Comparison of ENCODE assay signal across 21 cellular contexts in genomic region chr20:60060593-60060992, GRCh38.
DNase-seq lines count a peak whose midpoint lies in the region; ATAC-seq and TF ChIP-seq lines count a peak whose summit lies in the region.
"Had no signal": no experiment of that assay in that cellular context is flagged by ENCODE, and none has a peak within 500 bp of the region (broad histone marks: within the 10 kb centered on the region; RNA-seq: fewer than 3 reads in every experiment).

No MANE protein-coding gene starts in this region.

- ATAC-seq in gastrocnemius medialis (peak; percentile 63 to 78), HG03095 (IDR thresholded peaks at IDR 0.05; ENCODE audit: unreplicated experiment) (no peak), GM18867 (IDR thresholded peaks at IDR 0.05; ENCODE audit: unreplicated experiment) (no peak), HG03457 (IDR thresholded peaks at IDR 0.05; ENCODE audit: unreplicated experiment) (no peak)
- ATAC-seq: activated CD4-positive, CD25-positive, alpha-beta regulatory T cell treated with anti-CD3 and anti-CD28 coated beads, Interleukin-2, amount 50 U/mL, for 24 hours; activated naive CD8-positive, alpha-beta T cell treated with anti-CD3 and anti-CD28 coated beads, Interleukin-2, amount 50 U/mL, for 24 hours; naive thymus-derived CD4-positive, alpha-beta T cell; stimulated activated memory B cell treated with anti-CD40 and anti-IgM and Interleukin-4, amounts not matched to agents 10 μg/mL and 1 μg/mL and 100 μg/mL, for 72 hours had no signal

- peaks cover 10% of the 10 kb centered on the region for H3K27me3 Mint-ChIP-seq in endodermal cell (ENCODE audit: insufficient read depth)
- H3K27me3 Mint-ChIP-seq: dendritic cell treated with granulocyte-macrophage colony-stimulating factor and Interleukin-4, amounts not matched to agents 40 ng/mL and 50 ng/mL, for 4 days; naive thymus-derived CD4-positive, alpha-beta T cell had no signal

- no peaks in the 10 kb centered on the region for H3K9me3 ChIP-seq in KOPT-K1 (ENCODE audit: insufficient read depth, low read length, poor library complexity, severe bottlenecking)
- no peaks in the 10 kb centered on the region for H3K9me3 ChIP-seq in endodermal cell (ENCODE audit: control insufficient read depth, low read length)
- no peaks in the 10 kb centered on the region for H3K9me3 ChIP-seq in gastrocnemius medialis
- H3K9me3 ChIP-seq: SJSA1, thyroid gland had no signal

- no peaks in the 10 kb centered on the region for H3K36me3 Mint-ChIP-seq in endodermal cell (ENCODE audit: low read depth)
- H3K36me3 Mint-ChIP-seq: CD4-positive, CD25-positive, alpha-beta regulatory T cell; naive thymus-derived CD4-positive, alpha-beta T cell; stimulated activated memory B cell treated with anti-CD40 and anti-IgM and Interleukin-4, amounts not matched to agents 10 μg/mL and 1 μg/mL and 100 μg/mL, for 72 hours had no signal

- intact Hi-C loops in gastrocnemius medialis (cut with DNase I; ENCODE audit: low total_unique reads) = loop anchor here (10.0 kb wide), 1 partner anchor 144 kb away; no protein-coding TSS in a partner anchor

- no peak overlapping the region for H3K4me3 ChIP-seq in endodermal cell (ENCODE audit: low read length)
- H3K4me3 ChIP-seq in gastrocnemius medialis = no peak overlapping the region
- H3K4me3 ChIP-seq: SJSA1, thyroid gland had no signal

- DNase-seq in NOMO-1 treated with DMSO at 0.1 percent for 48 hours (lab: John Stamatoyannopoulos, UW; ENCODE audit: unreplicated experiment) = peak; percentile 21
- no peak for DNase-seq in NOMO-1 treated with dmso at 0.1 percent for 144 hours (lab: John Stamatoyannopoulos, UW; ENCODE audit: unreplicated experiment)
- DNase-seq in endodermal cell = peak; percentile 24
- DNase-seq in gastrocnemius medialis = peak; percentile 77 to 86
- DNase-seq: activated naive CD8-positive, alpha-beta T cell treated with anti-CD3 and anti-CD28 coated beads, Interleukin-2, amount 50 U/mL, for 24 hours; CD4-positive, CD25-positive, alpha-beta regulatory T cell; DMS79; glutamatergic neuron; naive thymus-derived CD4-positive, alpha-beta T cell; NCI-H446 treated with DMSO at 0.1 percent for 48 hours; T1000; thyroid gland had no signal

- no peak overlapping the region for H3K4me3 Mint-ChIP-seq in endodermal cell
- H3K4me3 Mint-ChIP-seq: activated naive CD8-positive, alpha-beta T cell treated with anti-CD3 and anti-CD28 coated beads, Interleukin-2, amount 50 U/mL, for 24 hours; CD4-positive, CD25-positive, alpha-beta regulatory T cell; dendritic cell treated with granulocyte-macrophage colony-stimulating factor and Interleukin-4, amounts not matched to agents 40 ng/mL and 50 ng/mL, for 4 days; naive thymus-derived CD4-positive, alpha-beta T cell; stimulated activated memory B cell treated with anti-CD40 and anti-IgM and Interleukin-4, amounts not matched to agents 10 μg/mL and 1 μg/mL and 100 μg/mL, for 72 hours had no signal

- peaks cover 22% of the 10 kb centered on the region for H3K36me3 ChIP-seq in KOPT-K1 (ENCODE audit: insufficient read depth, low read length)
- H3K36me3 ChIP-seq in endodermal cell (ENCODE audit: control insufficient read depth, insufficient read depth, low read length) = no peaks in the 10 kb centered on the region
- H3K36me3 ChIP-seq in gastrocnemius medialis = no peaks in the 10 kb centered on the region
- H3K36me3 ChIP-seq: SJSA1, thyroid gland had no signal

- H3K4me1 ChIP-seq in endodermal cell (ENCODE audit: control insufficient read depth, insufficient read depth, low read length) = no peaks in the 10 kb centered on the region
- H3K4me1 ChIP-seq in gastrocnemius medialis = peaks cover 58 to 62% of the 10 kb centered on the region in 2 donors

- WGBS in endodermal cell (ENCODE audit: insufficient coverage in 1 of 2, insufficient read length in 1 of 2), 2 experiments = 94% methylated on average over 2 to 4 of the region's 4 CpGs

- no peak for TF ChIP-seq POLR2A in gastrocnemius medialis (IDR thresholded peaks at IDR 0.05)

- no peak for TF ChIP-seq CTCF in endodermal cell (conservative IDR thresholded peaks at IDR 0.05)
- no peak for TF ChIP-seq CTCF in gastrocnemius medialis (IDR thresholded peaks at IDR 0.05 in 4 of 5, conservative IDR thresholded peaks at IDR 0.05 in 1 of 5)

- H3K9me3 Mint-ChIP-seq in endodermal cell = peaks cover 10% of the 10 kb centered on the region
- H3K9me3 Mint-ChIP-seq: activated naive CD8-positive, alpha-beta T cell treated with anti-CD3 and anti-CD28 coated beads, Interleukin-2, amount 50 U/mL, for 24 hours; dendritic cell treated with granulocyte-macrophage colony-stimulating factor and Interleukin-4, amounts not matched to agents 40 ng/mL and 50 ng/mL, for 4 days; naive thymus-derived CD4-positive, alpha-beta T cell; stimulated activated memory B cell treated with anti-CD40 and anti-IgM and Interleukin-4, amounts not matched to agents 10 μg/mL and 1 μg/mL and 100 μg/mL, for 72 hours had no signal

- in situ Hi-C loops in gastrocnemius medialis (cut with MboI; ENCODE audit: low sequenced_read_pairs in 4 of 4) = loop anchor here in 2 of 4 donors (10.0 to 25.0 kb wide), 3 partner anchors 54 to 1052 kb away; no protein-coding TSS in a partner anchor

- no peak overlapping the region for H3K27ac Mint-ChIP-seq in endodermal cell
- H3K27ac Mint-ChIP-seq: activated naive CD8-positive, alpha-beta T cell treated with anti-CD3 and anti-CD28 coated beads, Interleukin-2, amount 50 U/mL, for 24 hours; dendritic cell treated with granulocyte-macrophage colony-stimulating factor and Interleukin-4, amounts not matched to agents 40 ng/mL and 50 ng/mL, for 4 days; stimulated activated memory B cell treated with anti-CD40 and anti-IgM and Interleukin-4, amounts not matched to agents 10 μg/mL and 1 μg/mL and 100 μg/mL, for 72 hours had no signal

- peaks cover 13% of the 10 kb centered on the region for H3K4me1 Mint-ChIP-seq in endodermal cell

- no peak overlapping the region for H3K9ac ChIP-seq in endodermal cell (ENCODE audit: extremely low read depth, low read length, poor library complexity, severe bottlenecking)
- H3K9ac ChIP-seq: KMS-11 had no signal

- H3K27me3 ChIP-seq in endodermal cell (ENCODE audit: control insufficient read depth, insufficient read depth, low read length, poor library complexity, severe bottlenecking) (no peaks in the 10 kb centered on the region), gastrocnemius medialis (no peaks in the 10 kb centered on the region)
- H3K27me3 ChIP-seq: SJSA1, thyroid gland had no signal

- H3K27ac ChIP-seq in KOPT-K1 (ENCODE audit: low read depth, low read length, poor library complexity, severe bottlenecking) (peak overlapping the region; percentile 99), endodermal cell (ENCODE audit: low read depth, low read length) (no peak overlapping the region), gastrocnemius medialis (peak overlapping the region; percentile 60 to 93 (median 78))
- H3K27ac ChIP-seq: KMS-11, SJSA1, thyroid gland had no signal

Comparison
In these comparisons a context has a peak if more than half of its experiments do, and no peak if none do; other contexts are left out.
1. ATAC-seq: peak in gastrocnemius medialis (2 of 2); none in HG03095 (single experiment), GM18867 (single experiment) and HG03457 (single experiment).